7 cellular contexts compared by ENCODE assay signal in the genomic region with DNA sequence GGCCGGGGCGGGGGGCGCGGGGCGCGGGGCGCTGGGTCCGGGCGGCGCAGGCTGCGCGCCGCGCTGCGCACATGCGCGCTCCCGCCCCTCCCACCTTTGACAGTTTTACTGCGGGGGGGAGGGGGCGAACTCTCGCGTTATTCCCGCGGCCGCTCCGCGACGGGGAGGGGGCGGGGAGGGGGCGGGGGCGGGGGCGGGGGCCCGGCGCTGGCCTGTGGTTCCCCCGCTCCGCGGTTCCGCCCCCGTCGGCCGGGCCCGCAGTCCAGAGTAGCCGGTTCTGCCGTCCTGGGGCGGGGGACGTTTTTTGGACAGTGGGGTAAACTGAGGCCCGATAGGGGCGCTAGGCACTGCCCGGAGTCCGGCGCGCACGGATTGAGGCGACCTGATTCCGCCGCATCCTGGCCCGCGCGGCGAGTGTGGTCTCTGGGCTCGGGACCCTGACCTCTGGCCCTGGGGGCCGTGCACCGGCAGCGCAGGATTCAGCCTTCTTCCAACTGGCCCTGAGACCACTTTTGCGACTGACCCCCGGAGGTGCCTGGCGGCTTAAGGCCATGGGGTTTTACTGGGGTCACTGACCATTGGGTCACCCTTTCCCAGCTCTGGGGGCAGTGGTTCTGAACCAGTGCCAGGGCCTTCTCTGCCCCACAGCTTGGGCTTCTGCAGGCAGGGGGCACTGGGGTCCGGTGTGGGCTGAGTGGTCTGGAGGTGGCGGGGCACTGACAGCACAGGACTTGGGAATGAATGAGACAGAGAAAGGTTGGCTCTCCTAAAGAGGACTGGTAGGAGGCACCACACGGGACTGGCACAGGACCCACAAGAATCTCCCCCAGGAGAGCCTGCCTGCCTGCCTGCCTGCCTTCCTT. TPM values are rescaled to one million over a fixed set of nuclear protein-coding genes. Genes with fewer than 3 reads are reported as not detected.
A peak's percentile ranks its signal among the peaks of the same experiment; 100 is the strongest.
DNase-seq lines count a peak whose midpoint lies in the region; ATAC-seq and TF ChIP-seq lines count a peak whose summit lies in the region.

A gene with protein sequence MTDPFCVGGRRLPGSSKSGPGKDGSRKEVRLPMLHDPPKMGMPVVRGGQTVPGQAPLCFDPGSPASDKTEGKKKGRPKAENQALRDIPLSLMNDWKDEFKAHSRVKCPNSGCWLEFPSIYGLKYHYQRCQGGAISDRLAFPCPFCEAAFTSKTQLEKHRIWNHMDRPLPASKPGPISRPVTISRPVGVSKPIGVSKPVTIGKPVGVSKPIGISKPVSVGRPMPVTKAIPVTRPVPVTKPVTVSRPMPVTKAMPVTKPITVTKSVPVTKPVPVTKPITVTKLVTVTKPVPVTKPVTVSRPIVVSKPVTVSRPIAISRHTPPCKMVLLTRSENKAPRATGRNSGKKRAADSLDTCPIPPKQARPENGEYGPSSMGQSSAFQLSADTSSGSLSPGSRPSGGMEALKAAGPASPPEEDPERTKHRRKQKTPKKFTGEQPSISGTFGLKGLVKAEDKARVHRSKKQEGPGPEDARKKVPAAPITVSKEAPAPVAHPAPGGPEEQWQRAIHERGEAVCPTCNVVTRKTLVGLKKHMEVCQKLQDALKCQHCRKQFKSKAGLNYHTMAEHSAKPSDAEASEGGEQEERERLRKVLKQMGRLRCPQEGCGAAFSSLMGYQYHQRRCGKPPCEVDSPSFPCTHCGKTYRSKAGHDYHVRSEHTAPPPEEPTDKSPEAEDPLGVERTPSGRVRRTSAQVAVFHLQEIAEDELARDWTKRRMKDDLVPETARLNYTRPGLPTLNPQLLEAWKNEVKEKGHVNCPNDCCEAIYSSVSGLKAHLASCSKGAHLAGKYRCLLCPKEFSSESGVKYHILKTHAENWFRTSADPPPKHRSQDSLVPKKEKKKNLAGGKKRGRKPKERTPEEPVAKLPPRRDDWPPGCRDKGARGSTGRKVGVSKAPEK (minus strand): TSS at position 80 of the 863 bp plus-strand sequence. CDS start 1,980 bp downstream, outside the sequence.

- peak within 1 kb of the TSS; percentile 83 for H3K4me3 ChIP-seq in GM12865 (ENCODE audit: low read depth, low read length)
- H3K4me3 ChIP-seq in effector memory CD4-positive, alpha-beta T cell (ENCODE audit: insufficient read depth, low read depth, low read length, poor library complexity, severe bottlenecking) = peak within 1 kb of the TSS; percentile 49
- peak within 1 kb of the TSS; percentile 62 for H3K4me3 ChIP-seq in lung

- 4 to 8% methylated on average over 29 to 59 of the region's 70 CpGs for WGBS in lung, 2 donors

- peak; percentile 47 for ATAC-seq in lung (ENCODE audit: insufficient read depth, low FRiP score)

- peak; percentile 81 for DNase-seq in GM12865 (ENCODE audit: low read depth)
- peak; percentile 30 for DNase-seq in NCI-H1105 treated with DMSO at 0.1 percent for 48 hours (lab: John Stamatoyannopoulos, UW)
- peak; percentile 60 to 67 for DNase-seq in activated CD4-positive, alpha-beta T cell treated with anti-CD3 and anti-CD28 coated beads for 4 hours
- peak in 1 of 3 donors; percentile 56 for DNase-seq in effector memory CD4-positive, alpha-beta T cell
- DNase-seq in lung (ENCODE audit: low spot score) = peak; percentile 70
- peak in 5 of 6 experiments; percentile 45 to 66 (median 58) for DNase-seq in stimulated activated naive CD4-positive, alpha-beta T cell (lab: John Stamatoyannopoulos, UW)
- no peak for DNase-seq in NCI-H2107 treated with DMSO at 0.1 percent for 48 hours (lab: John Stamatoyannopoulos, UW; ENCODE audit: unreplicated experiment)

- H3K27ac ChIP-seq in effector memory CD4-positive, alpha-beta T cell (ENCODE audit: insufficient read depth, low read length, poor library complexity, severe bottlenecking) = peak within 1 kb of the TSS; percentile 74
- peak within 1 kb of the TSS; percentile 56 to 68 for H3K27ac ChIP-seq in lung (ENCODE audit: low read depth in 1 of 2, low read length in 1 of 2)

- peaks cover 7% of the 10 kb centered on the region for H3K36me3 ChIP-seq in effector memory CD4-positive, alpha-beta T cell (ENCODE audit: control insufficient read depth, insufficient read depth, low read length)
- peaks cover 0 to 12% of the 10 kb centered on the region in 2 donors for H3K36me3 ChIP-seq in lung (ENCODE audit: control insufficient read depth in 2 of 2, insufficient read depth in 2 of 2, low read length in 2 of 2)

- TF ChIP-seq CTCF in GM12865 (IDR thresholded peaks at IDR 0.05; ENCODE audit: insufficient read depth, low read depth, low read length, missing control alignments) (no peak), lung (IDR thresholded peaks at IDR 0.05; ENCODE audit: control extremely low read depth, extremely low read depth) (no peak)

- H3K9me3 ChIP-seq in effector memory CD4-positive, alpha-beta T cell (ENCODE audit: control insufficient read depth, low read length) = no peaks in the 10 kb centered on the region
- H3K9me3 ChIP-seq in lung (ENCODE audit: control insufficient read depth in 2 of 2, insufficient read depth in 1 of 2, low read length in 1 of 2) = no peaks in the 10 kb centered on the region

- peaks cover 14% of the 10 kb centered on the region for H3K4me1 ChIP-seq in effector memory CD4-positive, alpha-beta T cell (ENCODE audit: control insufficient read depth, insufficient read depth, low read length, poor library complexity, severe bottlenecking)
- H3K4me1 ChIP-seq in lung (ENCODE audit: control insufficient read depth in 2 of 2, insufficient read depth in 2 of 2, low read length in 2 of 2) = peaks cover 5 to 6% of the 10 kb centered on the region in 2 donors

- H3K27me3 ChIP-seq in effector memory CD4-positive, alpha-beta T cell (replicated peaks; ENCODE audit: control insufficient read depth, insufficient read depth, low read length, poor library complexity, severe bottlenecking) = no peaks in the 10 kb centered on the region
- no peaks in the 10 kb centered on the region for H3K27me3 ChIP-seq in lung (ENCODE audit: control insufficient read depth, insufficient read depth)

RNA-seq across cellular contexts. Expression of the gene that starts here (rescaled TPM):
- total RNA-seq in lung = 10 to 100 TPM; 10.7 to 18.9 TPM
- 10 to 100 TPM in 1 of 2 donors, 1 to 10 TPM in 1; 8.7 to 13.0 TPM for polyA plus RNA-seq in lung
